ENCODE assay signal across 8 cellular contexts in genomic region chr6:18595774-18596528, GRCh38.
DNase-seq lines count a peak whose midpoint lies in the region; ATAC-seq and TF ChIP-seq lines count a peak whose summit lies in the region.

No MANE protein-coding gene starts in this region.

- 15 to 20% methylated on average over 11 of the region's 11 CpGs for WGBS in transverse colon (ENCODE audit: low coverage in 1 of 2), 2 donors

- H3K4me1 ChIP-seq in fibroblast of lung (ENCODE audit: control insufficient read depth, extremely low read depth, insufficient read depth, low read length), result no peaks in the 10 kb centered on the region
- peaks cover 0 to 12% (median 6%) of the 10 kb centered on the region in 4 donors for H3K4me1 ChIP-seq in transverse colon

- no peak for TF ChIP-seq POLR2A in transverse colon (IDR thresholded peaks at IDR 0.05)

- peak; percentile 94 for TF ChIP-seq CTCF in activated CD8-positive, alpha-beta T cell treated with anti-CD3 and anti-CD28 coated beads for 36 hours (IDR thresholded peaks at IDR 0.05)
- peak; percentile 94 to 99 for TF ChIP-seq CTCF in fibroblast of lung (conservative IDR thresholded peaks at IDR 0.05 in 1 of 2, IDR thresholded peaks at IDR 0.05 in 1 of 2; ENCODE audit: low read depth in 1 of 2, low read length in 2 of 2)
- peak; percentile 70 to 92 (median 89) for TF ChIP-seq CTCF in transverse colon (IDR thresholded peaks at IDR 0.05)

- H3K9me3 ChIP-seq in fibroblast of lung (ENCODE audit: control insufficient read depth, insufficient read depth, low read depth, low read length) (no peaks in the 10 kb centered on the region), transverse colon (no peaks in the 10 kb centered on the region)

- TF ChIP-seq EP300 in transverse colon (IDR thresholded peaks at IDR 0.05; ENCODE audit: low read depth), result no peak

- H4K20me1 ChIP-seq in fibroblast of lung (ENCODE audit: control insufficient read depth, extremely low read depth, insufficient read depth, low read length), result no peaks in the 10 kb centered on the region

- no peak overlapping the region for H2AFZ ChIP-seq in fibroblast of lung (ENCODE audit: low read length)

- H3K27me3 Mint-ChIP-seq in activated CD8-positive, alpha-beta T cell treated with anti-CD3 and anti-CD28 coated beads for 36 hours, result peaks cover 10% of the 10 kb centered on the region
- H3K27me3 Mint-ChIP-seq in natural killer cell treated with Interleukin-12 subunit alpha and Interleukin-12 subunit beta and Interleukin-15 and Interleukin-18, amount 100 ng/mL, for 72 hours, result peaks cover 2 to 17% of the 10 kb centered on the region in 2 donors

- no peaks in the 10 kb centered on the region for H3K36me3 Mint-ChIP-seq in activated CD8-positive, alpha-beta T cell treated with anti-CD3 and anti-CD28 coated beads for 36 hours (ENCODE audit: low read depth)
- H3K36me3 Mint-ChIP-seq in natural killer cell treated with Interleukin-12 subunit alpha and Interleukin-12 subunit beta and Interleukin-15 and Interleukin-18, amount 100 ng/mL, for 72 hours, result no peaks in the 10 kb centered on the region

- CTCF ChIA-PET in activated CD8-positive, alpha-beta T cell treated with anti-CD3 and anti-CD28 coated beads for 36 hours (lab: Charles Lee), result interaction anchor here (0.6 to 1.5 kb wide), 12 partner anchors 10 to 1133 kb away, joined by 3 to 10 read pairs (median 3); no protein-coding TSS in a partner anchor

- ATAC-seq in GM19043 (IDR thresholded peaks at IDR 0.05; ENCODE audit: low read depth, unreplicated experiment), result peak; percentile 93
- ATAC-seq in HG03280 (IDR thresholded peaks at IDR 0.05; ENCODE audit: unreplicated experiment), result peak; percentile 87
- peak; percentile 55 for ATAC-seq in activated CD8-positive, alpha-beta T cell treated with anti-CD3 and anti-CD28 coated beads for 36 hours
- ATAC-seq in natural killer cell treated with Interleukin-12 subunit alpha and Interleukin-12 subunit beta and Interleukin-15 and Interleukin-18, amount 100 ng/mL, for 72 hours, result peak in 1 of 2 donors; percentile 76

- no peak overlapping the region for H3K4me2 ChIP-seq in fibroblast of lung (ENCODE audit: extremely low read depth, insufficient read depth, low read length)

- in situ Hi-C loops in transverse colon (cut with MboI; ENCODE audit: low pct_ligation_motif_present in 1 of 4, low pct_unique_long_range_greater_than_20kb in 1 of 4, low sequenced_read_pairs in 3 of 4), result loop anchor here in 1 of 4 donors (25.0 kb wide), 1 partner anchor 1466 kb away; no protein-coding TSS in a partner anchor

- H3K9ac ChIP-seq in fibroblast of lung (ENCODE audit: insufficient read depth, low read length), result no peak overlapping the region

- H3K4me1 Mint-ChIP-seq in activated CD8-positive, alpha-beta T cell treated with anti-CD3 and anti-CD28 coated beads for 36 hours (ENCODE audit: low read depth), result no peaks in the 10 kb centered on the region
- peaks cover 0 to 2% of the 10 kb centered on the region in 2 donors for H3K4me1 Mint-ChIP-seq in natural killer cell treated with Interleukin-12 subunit alpha and Interleukin-12 subunit beta and Interleukin-15 and Interleukin-18, amount 100 ng/mL, for 72 hours (ENCODE audit: low read depth in 2 of 2)

- H3K27ac Mint-ChIP-seq in activated CD8-positive, alpha-beta T cell treated with anti-CD3 and anti-CD28 coated beads for 36 hours, result no peak overlapping the region
- no peak overlapping the region for H3K27ac Mint-ChIP-seq in natural killer cell treated with Interleukin-12 subunit alpha and Interleukin-12 subunit beta and Interleukin-15 and Interleukin-18, amount 100 ng/mL, for 72 hours

- POLR2A ChIA-PET in activated CD8-positive, alpha-beta T cell treated with anti-CD3 and anti-CD28 coated beads for 36 hours (lab: Charles Lee), result no interaction called here

- no peaks in the 10 kb centered on the region for H3K79me2 ChIP-seq in fibroblast of lung (ENCODE audit: control insufficient read depth, insufficient read depth, low read length)

- no peaks in the 10 kb centered on the region for H3K9me3 Mint-ChIP-seq in activated CD8-positive, alpha-beta T cell treated with anti-CD3 and anti-CD28 coated beads for 36 hours
- H3K9me3 Mint-ChIP-seq in natural killer cell treated with Interleukin-12 subunit alpha and Interleukin-12 subunit beta and Interleukin-15 and Interleukin-18, amount 100 ng/mL, for 72 hours, result no peaks in the 10 kb centered on the region

- intact Hi-C loops in activated CD8-positive, alpha-beta T cell treated with anti-CD3 and anti-CD28 coated beads for 36 hours (cut with micrococcal nuclease), result loop anchor here (10.0 kb wide), 1 partner anchor 229 kb away; no protein-coding TSS in a partner anchor
- intact Hi-C loops in transverse colon (cut with DNase I; ENCODE audit: low total_unique reads), result no loop called here

- DNase-seq in COLO829 (ENCODE audit: low spot score) (peak; percentile 60), NCI-H345 (lab: John Stamatoyannopoulos, UW) (peak; percentile 70), fibroblast of lung (ENCODE audit: low read depth in 2 of 2) (peak; percentile 53 to 76), transverse colon (peak; percentile 48)
- peak; percentile 50 for DNase-seq in activated CD8-positive, alpha-beta T cell treated with anti-CD3 and anti-CD28 coated beads for 36 hours
- DNase-seq in natural killer cell treated with Interleukin-12 subunit alpha and Interleukin-12 subunit beta and Interleukin-15 and Interleukin-18, amount 100 ng/mL, for 72 hours (ENCODE audit: low spot score), result peak; percentile 68

- H3K36me3 ChIP-seq in fibroblast of lung (ENCODE audit: control insufficient read depth, insufficient read depth, low read length) (no peaks in the 10 kb centered on the region), transverse colon (no peaks in the 10 kb centered on the region)

- H3K4me3 ChIP-seq in fibroblast of lung (replicated peaks in 1 of 4; ENCODE audit: control extremely low read depth in 1 of 4, insufficient read depth in 1 of 4, low read depth in 3 of 4, low read length in 4 of 4) (no peak overlapping the region), transverse colon (no peak overlapping the region)

- H3K27ac ChIP-seq in fibroblast of lung (ENCODE audit: insufficient read depth, low read length) (no peak overlapping the region), transverse colon (peak overlapping the region in 2 of 4 donors; percentile 13 to 39)

- no peaks in the 10 kb centered on the region for H3K27me3 ChIP-seq in fibroblast of lung (ENCODE audit: control insufficient read depth, insufficient read depth, low read length)
- H3K27me3 ChIP-seq in transverse colon, result no peaks in the 10 kb centered on the region

- no peak overlapping the region for H3K4me3 Mint-ChIP-seq in activated CD8-positive, alpha-beta T cell treated with anti-CD3 and anti-CD28 coated beads for 36 hours
- H3K4me3 Mint-ChIP-seq in natural killer cell treated with Interleukin-12 subunit alpha and Interleukin-12 subunit beta and Interleukin-15 and Interleukin-18, amount 100 ng/mL, for 72 hours, result no peak overlapping the region
